ENCODE assay signal across 8 cellular contexts in the genomic region with DNA sequence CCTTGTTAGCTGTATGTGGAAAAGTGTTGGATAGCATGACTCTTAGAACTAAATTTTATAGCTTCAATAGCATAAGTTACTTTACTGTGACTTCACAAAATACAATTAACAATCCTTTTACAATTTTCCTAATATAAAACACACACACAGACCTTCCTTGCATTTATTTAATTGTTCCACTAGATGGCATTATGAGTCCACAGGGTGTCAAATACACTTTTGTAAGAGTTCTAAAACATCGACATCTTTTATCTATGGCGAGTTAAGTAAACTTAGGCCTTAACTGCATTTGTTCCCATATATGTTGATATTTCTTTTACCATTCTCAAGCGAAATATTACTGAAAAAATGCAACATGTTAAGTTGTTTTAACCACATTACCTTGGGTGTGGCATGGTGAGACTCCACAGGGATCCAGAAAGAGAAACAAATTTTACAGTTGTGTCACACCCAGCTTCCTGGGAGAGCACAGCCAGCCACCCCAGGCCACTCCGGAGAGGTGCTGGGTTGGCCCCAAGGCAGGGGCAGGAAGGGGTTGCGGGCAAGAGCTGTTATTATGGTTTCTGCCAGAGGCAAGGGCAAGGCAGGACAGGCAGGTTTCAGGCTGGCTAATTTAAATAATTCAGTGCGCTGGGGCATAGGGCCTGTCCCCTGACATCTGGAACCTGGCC.
A peak's percentile ranks its signal among the peaks of the same experiment; 100 is the strongest.
DNase-seq lines count a peak whose midpoint lies in the region; ATAC-seq and TF ChIP-seq lines count a peak whose summit lies in the region.

No MANE protein-coding gene starts in this region.

- no peaks in the 10 kb centered on the region for H3K27me3 ChIP-seq in PC-9 (ENCODE audit: insufficient read depth, low read depth)
- no peaks in the 10 kb centered on the region for H3K27me3 ChIP-seq in transverse colon

- H2AFZ ChIP-seq in PC-9 = no peak overlapping the region

- H3K4me2 ChIP-seq in PC-9 = peak overlapping the region; percentile 7; the same call in 1 of the 2 replicates

- H3K4me1 ChIP-seq in PC-9 (replicated peaks; ENCODE audit: insufficient read depth) (no peaks in the 10 kb centered on the region), transverse colon (no peaks in the 10 kb centered on the region)

- no peak for TF ChIP-seq POLR2A in transverse colon (IDR thresholded peaks at IDR 0.05)

- BruUV-seq in PC-9 (replicated peaks; lab: Mats Ljungman, UMichigan) = no TSS peak

- no peaks in the 10 kb centered on the region for H4K20me1 ChIP-seq in PC-9 (ENCODE audit: insufficient read depth)

- no peaks in the 10 kb centered on the region for H3K9me2 ChIP-seq in PC-9 (ENCODE audit: insufficient read depth)

- 7 to 30% methylated on average over 2 to 6 of the region's 6 CpGs for WGBS in transverse colon (ENCODE audit: low coverage in 1 of 2), 2 donors

- no peak overlapping the region for H3K4me3 ChIP-seq in PC-9
- H3K4me3 ChIP-seq in foreskin fibroblast (ENCODE audit: low read depth in 1 of 2, low read length in 2 of 2) = no peak overlapping the region
- H3K4me3 ChIP-seq in transverse colon = no peak overlapping the region

- no peaks in the 10 kb centered on the region for H3K36me3 ChIP-seq in PC-9 (ENCODE audit: low read depth)
- H3K36me3 ChIP-seq in transverse colon = no peaks in the 10 kb centered on the region

- POLR2A ChIA-PET in PC-9 (lab: Charles Lee; ENCODE audit: unreplicated experiment) = no interaction called here

- DNase-seq in DMS153 (lab: John Stamatoyannopoulos, UW) (peak; percentile 24), PC-9 (no peak), foreskin fibroblast (peak; percentile 3 to 28), transverse colon (no peak), ureter (ENCODE audit: low spot score) (no peak), left colon (no peak)
- DNase-seq in stimulated activated CD4-positive, alpha-beta T cell treated with anti-CD3 and anti-CD28 coated beads, Interleukin-1b, Interleukin-23, amount 100 ng/mL, for 48 hours = no peak

- H3K9me3 ChIP-seq in PC-9 (ENCODE audit: insufficient read depth, low read depth) (no peaks in the 10 kb centered on the region), transverse colon (no peaks in the 10 kb centered on the region)

- no peak for TF ChIP-seq EP300 in transverse colon (IDR thresholded peaks at IDR 0.05; ENCODE audit: low read depth)

- no peaks in the 10 kb centered on the region for H3K79me2 ChIP-seq in PC-9 (ENCODE audit: low read depth)

- CTCF ChIA-PET in PC-9 (lab: Charles Lee) = no interaction called here

- TF ChIP-seq CTCF in PC-9 (conservative IDR thresholded peaks at IDR 0.05) (peak; percentile 77), foreskin fibroblast (IDR thresholded peaks at IDR 0.05; ENCODE audit: low read depth, low read length) (peak; percentile 27), transverse colon (IDR thresholded peaks at IDR 0.05) (peak; percentile 20 to 45 (median 30))

- H3K27ac ChIP-seq in PC-9 (no peak overlapping the region), transverse colon (no peak overlapping the region)

- in situ Hi-C loops in transverse colon (cut with MboI; ENCODE audit: low pct_ligation_motif_present in 1 of 4, low pct_unique_long_range_greater_than_20kb in 1 of 4, low sequenced_read_pairs in 3 of 4) = no loop called here

- ATAC-seq in HG02852 (IDR thresholded peaks at IDR 0.05; ENCODE audit: unreplicated experiment) (peak; percentile 48), left colon (no peak)

- intact Hi-C loops in PC-9 (cut with micrococcal nuclease; ENCODE audit: unreplicated experiment) = loop anchor here (1.0 to 2.0 kb wide), 2 partner anchors 818 to 1446 kb away; no protein-coding TSS in a partner anchor
- intact Hi-C loops in transverse colon (cut with DNase I; ENCODE audit: low total_unique reads) = no loop called here
- intact Hi-C loops in left colon (cut with DNase I, micrococcal nuclease) = loop anchor here in 1 of 2 donors (10.0 kb wide), 1 partner anchor 820 kb away; no protein-coding TSS in a partner anchor

- H3F3A ChIP-seq in PC-9 (ENCODE audit: insufficient read depth, low read depth) = no peaks in the 10 kb centered on the region

Comparison
In these comparisons a context has a peak if more than half of its experiments do, and no peak if none do; other contexts are left out.
1. DNase-seq: peak in DMS153 (single experiment) and foreskin fibroblast (2 of 2); none in PC-9 (0 of 2), transverse colon (single experiment), stimulated activated CD4-positive, alpha-beta T cell treated with anti-CD3 and anti-CD28 coated beads, Interleukin-1b, Interleukin-23, amount 100 ng/mL, for 48 hours (single experiment), ureter (single experiment) and left colon (0 of 2).
2. CTCF ChIP-seq: peak in every context shown above with its lines; median percentile 77 in PC-9; 30 in transverse colon; 27 in foreskin fibroblast.